In genomic region chr22:28425211-28425610, GRCh38 we compare ENCODE assay signal across 24 cellular contexts.
"Had no signal": no experiment of that assay in that cellular context is flagged by ENCODE, and none has a peak within 500 bp of the region (broad histone marks: within the 10 kb centered on the region; RNA-seq: fewer than 3 reads in every experiment).

No MANE protein-coding gene starts in this region.

- H3K27ac ChIP-seq: colonic mucosa, esophagus squamous epithelium, gastroesophageal sphincter, heart left ventricle, lower lobe of right lung, spleen, upper lobe of right lung had no signal

- H3K9me3 ChIP-seq: colonic mucosa, esophagus squamous epithelium, gastroesophageal sphincter, heart left ventricle, lower lobe of right lung, spleen, thoracic aorta, upper lobe of right lung had no signal

- DNase-seq: activated CD4-positive, alpha-beta memory T cell treated with anti-CD3 and anti-CD28 coated beads for 36 hours; activated CD4-positive, alpha-beta T cell treated with anti-CD3 and anti-CD28 coated beads for 48 hours; activated effector memory CD4-positive, alpha-beta T cell treated with Interleukin-2 at 50 U/mL for 16 hours; activated naive CD4-positive, alpha-beta T cell treated with anti-CD3 and anti-CD28 coated beads for 36 hours; activated naive CD8-positive, alpha-beta T cell treated with anti-CD3 and anti-CD28 coated beads, Interleukin-2, amount 10 ng/mL, durations not matched to agents 7 days and 5 days; activated T-cell treated with anti-CD3 and anti-CD28 coated beads, Interleukin-2, amount 50 U/mL, for 72 hours; amniotic stem cell; colonic mucosa; endodermal cell; esophagus squamous epithelium; heart left ventricle; lower lobe of right lung; naive thymus-derived CD4-positive, alpha-beta T cell; occipital lobe; posterior cingulate gyrus; spleen; stimulated activated CD4-positive, alpha-beta T cell treated with anti-CD3 and anti-CD28 coated beads, Interleukin-4, amount 100 ng/mL, for 1 hour; stimulated activated naive CD4-positive, alpha-beta T cell treated with Interleukin-2 at 50 U/mL for 16 hours; T-helper 17 cell; upper lobe of right lung had no signal

- H3K4me3 ChIP-seq: colonic mucosa, esophagus squamous epithelium, gastroesophageal sphincter, heart left ventricle, lower lobe of right lung, spleen, thoracic aorta, upper lobe of right lung had no signal

- H3K4me1 ChIP-seq: colonic mucosa, upper lobe of right lung had no signal

- ATAC-seq: activated T-cell treated with anti-CD3 and anti-CD28 coated beads, Interleukin-2, amount 50 U/mL, for 72 hours; gastroesophageal sphincter; heart left ventricle; naive thymus-derived CD4-positive, alpha-beta T cell; T-helper 17 cell had no signal

- H3K36me3 ChIP-seq: colonic mucosa, esophagus squamous epithelium, gastroesophageal sphincter, heart left ventricle, lower lobe of right lung, spleen, thoracic aorta, upper lobe of right lung had no signal

- FAIRE-seq: bronchial epithelial cell, keratinocyte had no signal

- H3K27me3 ChIP-seq: colonic mucosa, esophagus squamous epithelium, gastroesophageal sphincter, heart left ventricle, spleen, upper lobe of right lung had no signal
